ENCODE assay signal across 1 cellular context in genomic region chr14:24334431-24335271, GRCh38.
TF ChIP-seq lines count a peak whose summit lies in the region.

ADCY4 (minus strand) TSS chr14:24335071; CDS start chr14:24334652, 419 bp downstream.

TF ChIP-seq in H1, 55 proteins besides CTCF, POLR2A, EP300 and RAD21 (continued from another document):
- no peak for TF ChIP-seq CHD7 (IDR thresholded peaks at IDR 0.05; ENCODE audit: insufficient replicate concordance, low read length)
- TF ChIP-seq KDM1A (IDR thresholded peaks at IDR 0.05; ENCODE audit: borderline replicate concordance, low read length) = no peak
- TF ChIP-seq HDAC6 (IDR thresholded peaks at IDR 0.05; ENCODE audit: low read depth, low read length) = no peak
- no peak for TF ChIP-seq TCF12 (IDR thresholded peaks at IDR 0.05; ENCODE audit: low read depth, low read length)
- peak in 1 of 2 experiments; percentile 44; a peak in 1 of 4 replicates for TF ChIP-seq SIN3A (conservative IDR thresholded peaks at IDR 0.05 in 1 of 2, IDR thresholded peaks at IDR 0.05 in 1 of 2; ENCODE audit: low read depth in 1 of 2, low read length in 2 of 2)
- no peak for TF ChIP-seq TBP (IDR thresholded peaks at IDR 0.05; ENCODE audit: low read depth, low read length)
- TF ChIP-seq RBBP5 (IDR thresholded peaks at IDR 0.05; ENCODE audit: borderline replicate concordance, low read depth, low read length) = peak; percentile 96
- TF ChIP-seq EGR1 (IDR thresholded peaks at IDR 0.05; ENCODE audit: borderline replicate concordance, low read depth, low read length) = no peak; the same call in 1 of the 2 replicates
- no peak for TF ChIP-seq CBX5 (IDR thresholded peaks at IDR 0.05; ENCODE audit: low read depth, low read length)
- TF ChIP-seq SUZ12 (IDR thresholded peaks at IDR 0.05; ENCODE audit: low read length) = peak; percentile 90
- TF ChIP-seq JUND (IDR thresholded peaks at IDR 0.05; ENCODE audit: low read length) = no peak
- TF ChIP-seq KDM5A (IDR thresholded peaks at IDR 0.05; ENCODE audit: low read length) = no peak
- 0 out of 2 replicates have a peak, but pooled peaks have one; percentile 20 for TF ChIP-seq YY1 (IDR thresholded peaks at IDR 0.05; ENCODE audit: low read depth, low read length)
- peak; percentile 68 for TF ChIP-seq RNF2 (IDR thresholded peaks at IDR 0.05; ENCODE audit: borderline replicate concordance, low read depth, low read length, missing control alignments, poor library complexity, severe bottlenecking)
- peak; percentile 100 for TF ChIP-seq KDM4A (IDR thresholded peaks at IDR 0.05; ENCODE audit: low read depth, low read length, severe bottlenecking)
- no peak for TF ChIP-seq TAF7 (optimal IDR thresholded peaks at IDR 0.05; ENCODE audit: borderline replicate concordance, low read depth, low read length)
- TF ChIP-seq ASH2L (IDR thresholded peaks at IDR 0.05; ENCODE audit: low read length) = peak; percentile 76
